1 cellular context compared by ENCODE assay signal in the genomic region with DNA sequence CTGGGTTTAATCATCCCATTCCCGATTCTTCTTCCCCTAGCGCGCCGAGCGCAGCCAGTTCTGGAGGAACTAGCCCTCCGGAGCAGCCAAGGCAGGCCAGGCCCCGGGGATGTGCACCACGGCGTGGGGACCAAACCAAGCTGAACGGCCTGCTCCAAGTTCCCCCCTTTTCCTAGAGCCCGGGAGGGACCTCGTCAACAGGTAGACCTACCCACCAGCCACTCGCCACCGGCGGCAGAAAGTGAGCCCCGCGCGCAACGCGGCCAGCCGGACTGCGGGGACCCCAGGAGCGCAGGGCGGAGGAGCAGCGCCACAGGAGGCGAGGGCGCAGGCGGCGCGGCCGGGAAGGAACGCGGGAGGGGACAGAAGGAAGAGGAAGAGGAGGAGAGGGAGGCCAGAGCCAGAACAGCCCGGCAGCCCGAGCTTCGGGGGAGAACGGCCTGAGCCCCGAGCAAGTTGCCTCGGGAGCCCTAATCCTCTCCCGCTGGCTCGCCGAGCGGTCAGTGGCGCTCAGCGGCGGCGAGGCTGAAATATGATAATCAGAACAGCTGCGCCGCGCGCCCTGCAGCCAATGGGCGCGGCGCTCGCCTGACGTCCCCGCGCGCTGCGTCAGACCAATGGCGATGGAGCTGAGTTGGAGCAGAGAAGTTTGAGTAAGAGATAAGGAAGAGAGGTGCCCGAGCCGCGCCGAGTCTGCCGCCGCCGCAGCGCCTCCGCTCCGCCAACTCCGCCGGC.
TF ChIP-seq lines count a peak whose summit lies in the region.

ISL1 (plus strand) TSS at position 690 of the 735 bp plus-strand sequence. CDS start 224 bp downstream, outside the sequence.

TF ChIP-seq in HepG2, 621 proteins besides CTCF, POLR2A, EP300 and RAD21 (continued from another document):
- TF ChIP-seq, protein P1, sequence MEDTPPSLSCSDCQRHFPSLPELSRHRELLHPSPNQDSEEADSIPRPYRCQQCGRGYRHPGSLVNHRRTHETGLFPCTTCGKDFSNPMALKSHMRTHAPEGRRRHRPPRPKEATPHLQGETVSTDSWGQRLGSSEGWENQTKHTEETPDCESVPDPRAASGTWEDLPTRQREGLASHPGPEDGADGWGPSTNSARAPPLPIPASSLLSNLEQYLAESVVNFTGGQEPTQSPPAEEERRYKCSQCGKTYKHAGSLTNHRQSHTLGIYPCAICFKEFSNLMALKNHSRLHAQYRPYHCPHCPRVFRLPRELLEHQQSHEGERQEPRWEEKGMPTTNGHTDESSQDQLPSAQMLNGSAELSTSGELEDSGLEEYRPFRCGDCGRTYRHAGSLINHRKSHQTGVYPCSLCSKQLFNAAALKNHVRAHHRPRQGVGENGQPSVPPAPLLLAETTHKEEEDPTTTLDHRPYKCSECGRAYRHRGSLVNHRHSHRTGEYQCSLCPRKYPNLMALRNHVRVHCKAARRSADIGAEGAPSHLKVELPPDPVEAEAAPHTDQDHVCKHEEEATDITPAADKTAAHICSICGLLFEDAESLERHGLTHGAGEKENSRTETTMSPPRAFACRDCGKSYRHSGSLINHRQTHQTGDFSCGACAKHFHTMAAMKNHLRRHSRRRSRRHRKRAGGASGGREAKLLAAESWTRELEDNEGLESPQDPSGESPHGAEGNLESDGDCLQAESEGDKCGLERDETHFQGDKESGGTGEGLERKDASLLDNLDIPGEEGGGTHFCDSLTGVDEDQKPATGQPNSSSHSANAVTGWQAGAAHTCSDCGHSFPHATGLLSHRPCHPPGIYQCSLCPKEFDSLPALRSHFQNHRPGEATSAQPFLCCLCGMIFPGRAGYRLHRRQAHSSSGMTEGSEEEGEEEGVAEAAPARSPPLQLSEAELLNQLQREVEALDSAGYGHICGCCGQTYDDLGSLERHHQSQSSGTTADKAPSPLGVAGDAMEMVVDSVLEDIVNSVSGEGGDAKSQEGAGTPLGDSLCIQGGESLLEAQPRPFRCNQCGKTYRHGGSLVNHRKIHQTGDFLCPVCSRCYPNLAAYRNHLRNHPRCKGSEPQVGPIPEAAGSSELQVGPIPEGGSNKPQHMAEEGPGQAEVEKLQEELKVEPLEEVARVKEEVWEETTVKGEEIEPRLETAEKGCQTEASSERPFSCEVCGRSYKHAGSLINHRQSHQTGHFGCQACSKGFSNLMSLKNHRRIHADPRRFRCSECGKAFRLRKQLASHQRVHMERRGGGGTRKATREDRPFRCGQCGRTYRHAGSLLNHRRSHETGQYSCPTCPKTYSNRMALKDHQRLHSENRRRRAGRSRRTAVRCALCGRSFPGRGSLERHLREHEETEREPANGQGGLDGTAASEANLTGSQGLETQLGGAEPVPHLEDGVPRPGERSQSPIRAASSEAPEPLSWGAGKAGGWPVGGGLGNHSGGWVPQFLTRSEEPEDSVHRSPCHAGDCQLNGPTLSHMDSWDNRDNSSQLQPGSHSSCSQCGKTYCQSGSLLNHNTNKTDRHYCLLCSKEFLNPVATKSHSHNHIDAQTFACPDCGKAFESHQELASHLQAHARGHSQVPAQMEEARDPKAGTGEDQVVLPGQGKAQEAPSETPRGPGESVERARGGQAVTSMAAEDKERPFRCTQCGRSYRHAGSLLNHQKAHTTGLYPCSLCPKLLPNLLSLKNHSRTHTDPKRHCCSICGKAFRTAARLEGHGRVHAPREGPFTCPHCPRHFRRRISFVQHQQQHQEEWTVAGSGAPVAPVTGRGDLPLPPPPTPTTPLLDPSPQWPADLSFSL (CRISPR knock-in tag; IDR thresholded peaks at IDR 0.05), result no peak
- TF ChIP-seq ZNF24 (IDR thresholded peaks at IDR 0.05) (no peak), SIN3B (IDR thresholded peaks at IDR 0.05; ENCODE audit: low read length) (no peak), GATA4 (IDR thresholded peaks at IDR 0.05; ENCODE audit: borderline replicate concordance, low read depth) (no peak), CHCHD3 (CRISPR knock-in tag; IDR thresholded peaks at IDR 0.05) (no peak)
